26 cellular contexts compared by ENCODE assay signal in genomic region chr6:108999428-108999827, GRCh38.
"Had no signal": no experiment of that assay in that cellular context is flagged by ENCODE, and none has a peak within 500 bp of the region (broad histone marks: within the 10 kb centered on the region; RNA-seq: fewer than 3 reads in every experiment).

No MANE protein-coding gene starts in this region.

- DNase-seq: head of caudate nucleus; hypothalamus; immature natural killer cell; islet precursor cell; midbrain; mucosa of descending colon; naive thymus-derived CD4-positive, alpha-beta T cell; nephron progenitor cell; occipital lobe; right cardiac atrium; stimulated activated CD4-positive, alpha-beta T cell treated with anti-CD3 and anti-CD28 coated beads, Interleukin-12 subunit alpha, Interleukin-12 subunit beta, amount 100 ng/mL, for 4 hours; stimulated activated CD4-positive, alpha-beta T cell treated with anti-CD3 and anti-CD28 coated beads, Interleukin-15, amount 100 ng/mL, for 24 hours; stimulated activated CD4-positive, alpha-beta T cell treated with anti-CD3 and anti-CD28 coated beads, Interleukin-2, amount 100 ng/mL, for 24 hours; stimulated activated CD4-positive, alpha-beta T cell treated with anti-CD3 and anti-CD28 coated beads, Interleukin-4, amount 100 ng/mL, for 1 hour; stimulated activated naive CD4-positive, alpha-beta T cell; uterus had no signal

- H3K27ac ChIP-seq: neural progenitor cell, neutrophil, parathyroid adenoma, skin epidermis, suprapubic skin had no signal

- H3K4me1 ChIP-seq: neural progenitor cell had no signal

- H3K4me3 ChIP-seq: lung, mucosa of descending colon, neural progenitor cell, skin epidermis, suprapubic skin, tibial nerve, uterus had no signal

- ATAC-seq: left lobe of liver; mucosa of descending colon; naive thymus-derived CD4-positive, alpha-beta T cell; sciatic nerve; stimulated activated effector memory CD8-positive, alpha-beta T cell treated with anti-CD3 and anti-CD28 coated beads, Interleukin-12 subunit alpha, Interleukin-12 subunit beta, amount 100 ng/mL, for 72 hours had no signal

- H3K27me3 ChIP-seq: neural progenitor cell, neutrophil, suprapubic skin, tibial nerve, uterus had no signal

- H3K36me3 ChIP-seq: neural progenitor cell, uterus had no signal

- H3K9me3 ChIP-seq: mucosa of descending colon, neutrophil, suprapubic skin, tibial nerve, uterus had no signal
